ENCODE assay signal across 9 cellular contexts in genomic region chr18:35616664-35617423, GRCh38. TPM values are rescaled to one million over a fixed set of nuclear protein-coding genes. Genes with fewer than 3 reads are reported as not detected.
DNase-seq lines count a peak whose midpoint lies in the region; ATAC-seq lines count a peak whose summit lies in the region.
"Had no signal": no experiment of that assay in that cellular context is flagged by ENCODE, and none has a peak within 500 bp of the region (broad histone marks: within the 10 kb centered on the region; RNA-seq: fewer than 3 reads in every experiment).

No MANE protein-coding gene starts in this region.

- peak; percentile 96 for ATAC-seq in HG03097 (IDR thresholded peaks at IDR 0.05; ENCODE audit: low FRiP score, unreplicated experiment)
- peak; percentile 23 to 82 for ATAC-seq in right cardiac atrium

- H3K27me3 ChIP-seq in right cardiac atrium (ENCODE audit: control insufficient read depth, insufficient read depth), result no peaks in the 10 kb centered on the region
- no peaks in the 10 kb centered on the region for H3K27me3 ChIP-seq in H7 (ENCODE audit: control insufficient read depth, insufficient read depth, low read length)

- no peaks in the 10 kb centered on the region for H3K9me3 ChIP-seq in right cardiac atrium (ENCODE audit: control insufficient read depth, low read length)

- intact Hi-C loops in right cardiac atrium (cut with DNase I), result no loop called here

- H3K27ac ChIP-seq in right cardiac atrium (ENCODE audit: low read length), result no peak overlapping the region
- H3K27ac ChIP-seq: C4-2B had no signal

- no peaks in the 10 kb centered on the region for H3K36me3 ChIP-seq in H7 (replicated peaks; ENCODE audit: control insufficient read depth, insufficient read depth, low read length)

- peaks cover 9% of the 10 kb centered on the region for H3K4me1 ChIP-seq in right cardiac atrium (ENCODE audit: control insufficient read depth, insufficient read depth, low read length)

- WGBS in right cardiac atrium, result 59% methylated on average over 6 of the region's 6 CpGs

- DNase-seq in activated gamma-delta T cell treated with Interleukin-2 at 50 U/mL for 16 hours (peak; percentile 60), activated gamma-delta T cell (lab: John Stamatoyannopoulos, UW) (no peak), RPMI8226 (peak; percentile 5), right cardiac atrium (peak in 2 of 3 donors; percentile 33 to 56), H7 (no peak)
- DNase-seq in activated effector memory CD4-positive, alpha-beta T cell treated with anti-CD3 and anti-CD28 coated beads, Interleukin-2, amount 50 U/mL, for 16 hours, result peak; percentile 84
- DNase-seq in stimulated activated CD4-positive, alpha-beta T cell treated with anti-CD3 and anti-CD28 coated beads, Interleukin-12 subunit alpha, Interleukin-12 subunit beta, amount 100 ng/mL, for 24 hours (ENCODE audit: low read depth in 2 of 2), result peak; percentile 40 to 46

- no peak overlapping the region for H3K4me3 ChIP-seq in right cardiac atrium (ENCODE audit: low read length)
- no peak overlapping the region for H3K4me3 ChIP-seq in H7 (ENCODE audit: insufficient read depth, low read depth, low read length)

RNA-seq across cellular contexts. Expression of gene GALNT1, which starts 35.3 kb away (rescaled TPM):
- 10 to 100 TPM; 47.8 to 60.3 (median 56.2) TPM for total RNA-seq in right cardiac atrium
- 17.8 TPM for polyA plus RNA-seq in right cardiac atrium
- 83.3 and 93.4 TPM in 2 replicates for total RNA-seq in H7 (2014; rRNA removed; shearing (Covaris generic))

Comparison
In these comparisons a context has a peak if more than half of its experiments do, and no peak if none do; other contexts are left out.
1. DNase-seq: peak in activated gamma-delta T cell treated with Interleukin-2 at 50 U/mL for 16 hours (single experiment), RPMI8226 (single experiment), activated effector memory CD4-positive, alpha-beta T cell treated with anti-CD3 and anti-CD28 coated beads, Interleukin-2, amount 50 U/mL, for 16 hours (single experiment), right cardiac atrium (2 of 3) and stimulated activated CD4-positive, alpha-beta T cell treated with anti-CD3 and anti-CD28 coated beads, Interleukin-12 subunit alpha, Interleukin-12 subunit beta, amount 100 ng/mL, for 24 hours (2 of 2); none in activated gamma-delta T cell (single experiment) and H7 (single experiment).